ENCODE assay signal across 8 cellular contexts in the genomic region with DNA sequence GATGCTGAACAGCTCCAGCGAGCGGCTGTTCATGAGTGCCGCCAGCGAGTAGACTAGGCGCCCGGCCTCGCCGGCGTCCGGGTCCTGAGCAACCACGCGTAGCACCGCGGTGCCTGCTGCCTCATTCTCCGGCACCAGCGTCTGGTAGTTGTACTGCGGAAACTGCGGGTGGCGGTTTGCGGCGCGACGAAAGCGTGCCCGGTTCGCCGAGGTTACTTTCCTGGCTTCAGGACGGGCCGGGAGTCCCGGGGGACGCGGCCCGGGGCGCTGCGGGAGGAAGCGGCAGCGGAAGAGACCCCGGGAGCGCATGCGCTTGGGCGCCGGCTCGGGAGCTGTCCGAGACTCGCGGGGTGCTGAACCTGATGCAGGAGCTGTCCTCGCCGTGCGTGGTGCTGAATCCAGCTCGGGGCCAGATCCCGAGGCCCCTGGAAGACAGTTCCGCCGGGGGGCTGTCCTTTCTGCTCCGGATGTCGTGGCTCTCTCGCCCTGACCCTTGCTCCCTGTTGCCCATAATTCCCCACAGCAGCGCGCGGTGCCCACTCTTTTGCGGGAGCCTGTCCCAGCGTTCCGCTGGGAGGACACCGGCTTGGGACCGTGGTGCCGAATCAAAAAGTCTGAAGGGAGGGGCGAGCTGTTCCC. TPM values are rescaled to one million over a fixed set of nuclear protein-coding genes. Genes with fewer than 3 reads are reported as not detected.
DNase-seq lines count a peak whose midpoint lies in the region; ATAC-seq, FAIRE-seq and TF ChIP-seq lines count a peak whose summit lies in the region.

No MANE protein-coding gene starts in this region.

- H3K4me2 ChIP-seq in Karpas-422 (ENCODE audit: low read depth, low read length, poor library complexity, severe bottlenecking) (no peak overlapping the region), endothelial cell of umbilical vein (ENCODE audit: insufficient read depth, low read length) (peak overlapping the region; percentile 27)

- POLR2A ChIA-PET in BJ (lab: Charles Lee) (interaction anchor here (1.2 kb wide), 1 partner anchor 26 kb away, joined by 4 read pairs; the partner anchor contains the start of gene SLC26A6), endothelial cell of umbilical vein (lab: Charles Lee) (no interaction called here)

- no peaks in the 10 kb centered on the region for H3K9me1 ChIP-seq in endothelial cell of umbilical vein (replicated peaks; ENCODE audit: control insufficient read depth, extremely low read depth, insufficient read depth, low read length)

- peak overlapping the region; percentile 38 for H3K4me3 ChIP-seq in BJ (ENCODE audit: low read depth, low read length)
- no peak overlapping the region for H3K4me3 ChIP-seq in Karpas-422 (ENCODE audit: low read length)
- H3K4me3 ChIP-seq in endothelial cell of umbilical vein (replicated peaks in 1 of 3; ENCODE audit: insufficient read depth in 1 of 3, low read depth in 1 of 3, low read length in 3 of 3) = peak overlapping the region in 1 of 3 experiments; percentile 20
- no peak overlapping the region for H3K4me3 ChIP-seq in mucosa of descending colon

- no peak overlapping the region for H2AFZ ChIP-seq in Karpas-422 (ENCODE audit: low read length)
- H2AFZ ChIP-seq in endothelial cell of umbilical vein (ENCODE audit: low read depth, low read length) = peak overlapping the region; percentile 25

- CTCF ChIA-PET in BJ (lab: Yijun Ruan, JAX) = interaction anchor here (1.2 to 4.1 kb wide), 2 partner anchors 26 to 112 kb away, joined by 3 to 32 read pairs; partner anchors contain the start of gene SLC26A6
- CTCF ChIA-PET in endothelial cell of umbilical vein (lab: Charles Lee) = interaction anchor here (0.9 to 2.9 kb wide), 3 partner anchors 13 to 52 kb away, joined by 4 to 20 read pairs (median 5); partner anchors contain the start of genes SLC26A6 and UQCRC1

- dilution Hi-C loops in endothelial cell of umbilical vein (cut with MboI; ENCODE audit: extremely low pct_ligation_motif_present, low sequenced_read_pairs) = no loop called here

- H3K4me1 ChIP-seq in Karpas-422 (ENCODE audit: low read length) = peaks cover 1% of the 10 kb centered on the region
- peaks cover 8% of the 10 kb centered on the region for H3K4me1 ChIP-seq in endothelial cell of umbilical vein (ENCODE audit: control insufficient read depth, extremely low read depth, insufficient read depth, low read length)
- peaks cover 14% of the 10 kb centered on the region for H3K4me1 ChIP-seq in mucosa of descending colon (ENCODE audit: low read depth)

- H3K27ac ChIP-seq in Karpas-422 (ENCODE audit: low read length) = no peak overlapping the region
- no peak overlapping the region for H3K27ac ChIP-seq in endothelial cell of umbilical vein (ENCODE audit: insufficient read depth, low read depth, low read length)

- no peaks in the 10 kb centered on the region for H4K20me1 ChIP-seq in Karpas-422 (ENCODE audit: insufficient read depth, low read depth, low read length)
- no peaks in the 10 kb centered on the region for H4K20me1 ChIP-seq in endothelial cell of umbilical vein (replicated peaks; ENCODE audit: control insufficient read depth, extremely low read depth, insufficient read depth, low read length)

- TF ChIP-seq POLR2A in endothelial cell of umbilical vein (IDR thresholded peaks at IDR 0.05; ENCODE audit: low read depth, low read length) = no peak

- no peaks in the 10 kb centered on the region for H3K79me2 ChIP-seq in Karpas-422 (ENCODE audit: low read length)
- no peaks in the 10 kb centered on the region for H3K79me2 ChIP-seq in endothelial cell of umbilical vein (ENCODE audit: control insufficient read depth, insufficient read depth, low read length)

- H3K36me3 ChIP-seq in BJ (ENCODE audit: control insufficient read depth, insufficient read depth, low read length) = peaks cover 2% of the 10 kb centered on the region; the same call in 1 of the 2 replicates
- peaks cover 3% of the 10 kb centered on the region; the same call in 1 of the 2 replicates for H3K36me3 ChIP-seq in Karpas-422 (ENCODE audit: insufficient read depth, low read length)
- no peaks in the 10 kb centered on the region for H3K36me3 ChIP-seq in endothelial cell of umbilical vein (ENCODE audit: control insufficient read depth in 2 of 2, extremely low read depth in 1 of 2, insufficient read depth in 2 of 2, low read length in 2 of 2)
- H3K36me3 ChIP-seq in mucosa of descending colon (ENCODE audit: low read depth) = no peaks in the 10 kb centered on the region

- ATAC-seq in mucosa of descending colon (peak; percentile 29), HG02852 (IDR thresholded peaks at IDR 0.05; ENCODE audit: unreplicated experiment) (no peak)

- intact Hi-C loops in endothelial cell of umbilical vein (cut with micrococcal nuclease) = no loop called here
- intact Hi-C loops in mucosa of descending colon (cut with DNase I, micrococcal nuclease) = no loop called here

- no TSS peak for BruUV-seq in endothelial cell of umbilical vein (replicated peaks; lab: Mats Ljungman, UMichigan)

- H3K9ac ChIP-seq in Karpas-422 (ENCODE audit: low read length) (no peak overlapping the region), endothelial cell of umbilical vein (replicated peaks; ENCODE audit: extremely low read depth, insufficient read depth, low read length) (no peak overlapping the region)

- H3K9me3 ChIP-seq in Karpas-422 (ENCODE audit: low read length) (no peaks in the 10 kb centered on the region), endothelial cell of umbilical vein (replicated peaks; ENCODE audit: control insufficient read depth, insufficient read depth, low read length) (no peaks in the 10 kb centered on the region), mucosa of descending colon (no peaks in the 10 kb centered on the region)

- H3K27me3 ChIP-seq in BJ (ENCODE audit: control insufficient read depth, insufficient read depth, low read length) = no peaks in the 10 kb centered on the region
- no peaks in the 10 kb centered on the region for H3K27me3 ChIP-seq in Karpas-422 (ENCODE audit: low read length)
- H3K27me3 ChIP-seq in endothelial cell of umbilical vein (ENCODE audit: control insufficient read depth in 2 of 2, insufficient read depth in 2 of 2, low read length in 2 of 2) = peaks cover 8 to 10% of the 10 kb centered on the region in 2 experiments

- peak; percentile 80 for FAIRE-seq in endothelial cell of umbilical vein (lab: Jason Lieb, UNC)

- H3K9me2 ChIP-seq in Karpas-422 (replicated peaks; ENCODE audit: insufficient read depth, low read length) = no peaks in the 10 kb centered on the region

- TF ChIP-seq CTCF in BJ (IDR thresholded peaks at IDR 0.05; ENCODE audit: insufficient read depth, low read depth, low read length) (no peak), endothelial cell of umbilical vein (IDR thresholded peaks at IDR 0.05; ENCODE audit: extremely low read depth in 1 of 2, insufficient read depth in 1 of 2, low read depth in 1 of 2, low read length in 2 of 2) (no peak), mucosa of descending colon (IDR thresholded peaks at IDR 0.05) (no peak)

- DNase-seq in BJ (ENCODE audit: low read depth) (no peak), Karpas-422 (peak; percentile 70), endothelial cell of umbilical vein (ENCODE audit: low read depth, low spot score) (peak; percentile 43), mucosa of descending colon (peak; percentile 72 to 81 (median 73)), occipital lobe (lab: John Stamatoyannopoulos, UW) (no peak)
- peak; percentile 47 for DNase-seq in activated CD8-positive, alpha-beta memory T cell treated with anti-CD3 and anti-CD28 coated beads, Interleukin-2, amount 50 U/mL, for 24 hours (ENCODE audit: extremely low read depth)
- peak; percentile 47 for DNase-seq in stimulated activated CD8-positive, alpha-beta memory T cell treated with anti-CD3 and anti-CD28 coated beads, Interleukin-7, amount 100 ng/mL, for 24 hours (ENCODE audit: low read depth)

RNA-seq across cellular contexts. Expression of gene CELSR3, which starts 1.1 kb away (rescaled TPM):
- polyA plus RNA-seq in BJ (2011; rRNA removed) (0.55 and 0.88 TPM in 2 replicates), endothelial cell of umbilical vein (0.25 and 0.32 TPM in 2 replicates)
- polyA minus RNA-seq in BJ (2011; rRNA and poly(A)+ RNA removed) = 1.7 TPM in 2 replicates
- total RNA-seq in Karpas-422 (2014; rRNA removed; shearing (Covaris generic); ENCODE audit: low replicate concordance) = 3.8 and 7.0 TPM in 2 replicates
- total RNA-seq in endothelial cell of umbilical vein (0.46 and 0.71 TPM in 2 replicates), mucosa of descending colon (1 to 10 TPM; 1.1 to 2.7 (median 2.3) TPM), occipital lobe (34.5 TPM)
- 0.12 and 0.16 TPM in 2 replicates for polyA plus RNA-seq in endothelial cell of umbilical vein (2011; cell fraction: cytosol; rRNA removed)
- 0.90 and 1.2 TPM in 2 replicates for polyA plus RNA-seq in endothelial cell of umbilical vein (2011; cell fraction: nucleus; rRNA removed)
- 0.24 and 0.37 TPM in 2 replicates for polyA plus RNA-seq in endothelial cell of umbilical vein (2012)
- 0.36 and 0.76 TPM in 2 replicates for polyA minus RNA-seq in endothelial cell of umbilical vein
- polyA minus RNA-seq in endothelial cell of umbilical vein (2011; cell fraction: cytosol; rRNA and poly(A)+ RNA removed) = 3.7 TPM
- 0.82 and 1.0 TPM in 2 replicates for polyA minus RNA-seq in endothelial cell of umbilical vein (2011; cell fraction: nucleus; rRNA and poly(A)+ RNA removed)

RNA-seq across cellular contexts. Expression of gene NCKIPSD, which starts 24.1 kb away (rescaled TPM):
- polyA plus RNA-seq in BJ (2011; rRNA removed) (21.5 and 34.9 TPM in 2 replicates), endothelial cell of umbilical vein (19.1 and 26.2 TPM in 2 replicates)
- 38.7 and 54.5 TPM in 2 replicates for polyA minus RNA-seq in BJ (2011; rRNA and poly(A)+ RNA removed)
- 25.5 and 36.1 TPM in 2 replicates for total RNA-seq in Karpas-422 (2014; rRNA removed; shearing (Covaris generic); ENCODE audit: low replicate concordance)
- total RNA-seq in endothelial cell of umbilical vein (12.8 and 13.4 TPM in 2 replicates), mucosa of descending colon (10 to 100 TPM; 21.7 to 27.3 (median 23.7) TPM), occipital lobe (8.4 TPM)
- 9.7 and 12.6 TPM in 2 replicates for polyA plus RNA-seq in endothelial cell of umbilical vein (2011; cell fraction: cytosol; rRNA removed)
- 19.1 and 21.3 TPM in 2 replicates for polyA plus RNA-seq in endothelial cell of umbilical vein (2011; cell fraction: nucleus; rRNA removed)
- 9.0 and 9.2 TPM in 2 replicates for polyA plus RNA-seq in endothelial cell of umbilical vein (2012)
- 15.3 and 27.1 TPM in 2 replicates for polyA minus RNA-seq in endothelial cell of umbilical vein
- 22.5 TPM for polyA minus RNA-seq in endothelial cell of umbilical vein (2011; cell fraction: cytosol; rRNA and poly(A)+ RNA removed)
- polyA minus RNA-seq in endothelial cell of umbilical vein (2011; cell fraction: nucleus; rRNA and poly(A)+ RNA removed) = 7.6 and 11.2 TPM in 2 replicates

RNA-seq across cellular contexts. Expression of gene SLC26A6, which starts 26.4 kb away (rescaled TPM):
- polyA plus RNA-seq in BJ (2011; rRNA removed) (26.4 and 45.8 TPM in 2 replicates), endothelial cell of umbilical vein (31.0 and 35.3 TPM in 2 replicates)
- polyA minus RNA-seq in BJ (2011; rRNA and poly(A)+ RNA removed) = 35.1 and 56.4 TPM in 2 replicates
- total RNA-seq in Karpas-422 (2014; rRNA removed; shearing (Covaris generic); ENCODE audit: low replicate concordance) = 52.7 and 69.1 TPM in 2 replicates
- total RNA-seq in endothelial cell of umbilical vein (32.2 and 34.8 TPM in 2 replicates), mucosa of descending colon (100 to 1,000 TPM in 2 of 3 donors, 10 to 100 TPM in 1; 78.6 to 161 (median 104) TPM), occipital lobe (4.5 TPM)
- polyA plus RNA-seq in endothelial cell of umbilical vein (2011; cell fraction: cytosol; rRNA removed) = 11.0 and 13.2 TPM in 2 replicates
- polyA plus RNA-seq in endothelial cell of umbilical vein (2011; cell fraction: nucleus; rRNA removed) = 277 and 301 TPM in 2 replicates
- polyA plus RNA-seq in endothelial cell of umbilical vein (2012) = 16.9 and 17.3 TPM in 2 replicates
- 19.7 and 30.4 TPM in 2 replicates for polyA minus RNA-seq in endothelial cell of umbilical vein
- 16.7 TPM for polyA minus RNA-seq in endothelial cell of umbilical vein (2011; cell fraction: cytosol; rRNA and poly(A)+ RNA removed)
- 43.9 and 50.3 TPM in 2 replicates for polyA minus RNA-seq in endothelial cell of umbilical vein (2011; cell fraction: nucleus; rRNA and poly(A)+ RNA removed)

RNA-seq across cellular contexts. Expression of gene TMEM89, which starts 40.1 kb away (rescaled TPM):
- polyA plus RNA-seq in BJ (2011; rRNA removed) (0.13 TPM in 1 of 2 replicates, not detected in the other), endothelial cell of umbilical vein (not detected in 2 replicates)
- polyA minus RNA-seq in BJ (2011; rRNA and poly(A)+ RNA removed) = not detected in 2 replicates
- not detected in 2 replicates for total RNA-seq in Karpas-422 (2014; rRNA removed; shearing (Covaris generic); ENCODE audit: low replicate concordance)
- total RNA-seq in endothelial cell of umbilical vein (not detected in 2 replicates), mucosa of descending colon (1 to 10 TPM in 1 of 3 donors, under 1 TPM in 1, not detected in 1; 0.65 to 1.1 TPM), occipital lobe (not detected)
- polyA plus RNA-seq in endothelial cell of umbilical vein (2011; cell fraction: cytosol; rRNA removed) = not detected in 2 replicates
- 0.51 TPM in 1 of 2 replicates, not detected in the other for polyA plus RNA-seq in endothelial cell of umbilical vein (2011; cell fraction: nucleus; rRNA removed)
- not detected in 2 replicates for polyA plus RNA-seq in endothelial cell of umbilical vein (2012)
- not detected in 2 replicates for polyA minus RNA-seq in endothelial cell of umbilical vein
- not detected for polyA minus RNA-seq in endothelial cell of umbilical vein (2011; cell fraction: cytosol; rRNA and poly(A)+ RNA removed)
- not detected in 2 replicates for polyA minus RNA-seq in endothelial cell of umbilical vein (2011; cell fraction: nucleus; rRNA and poly(A)+ RNA removed)

RNA-seq across cellular contexts. Expression of gene UQCRC1, which starts 52.2 kb away (rescaled TPM):
- 426 and 662 TPM in 2 replicates for polyA plus RNA-seq in BJ (2011; rRNA removed)
- 589 and 965 TPM in 2 replicates for polyA minus RNA-seq in BJ (2011; rRNA and poly(A)+ RNA removed)
- total RNA-seq in Karpas-422 (2014; rRNA removed; shearing (Covaris generic); ENCODE audit: low replicate concordance) = 80.3 and 165 TPM in 2 replicates
- 184 and 186 TPM in 2 replicates for total RNA-seq in endothelial cell of umbilical vein
- polyA plus RNA-seq in endothelial cell of umbilical vein = 415 and 427 TPM in 2 replicates
- 307 and 337 TPM in 2 replicates for polyA plus RNA-seq in endothelial cell of umbilical vein (2011; cell fraction: cytosol; rRNA removed)
- polyA plus RNA-seq in endothelial cell of umbilical vein (2011; cell fraction: nucleus; rRNA removed) = 290 and 315 TPM in 2 replicates
- polyA plus RNA-seq in endothelial cell of umbilical vein (2012) = 171 and 242 TPM in 2 replicates
- 542 and 636 TPM in 2 replicates for polyA minus RNA-seq in endothelial cell of umbilical vein
- 468 TPM for polyA minus RNA-seq in endothelial cell of umbilical vein (2011; cell fraction: cytosol; rRNA and poly(A)+ RNA removed)
- polyA minus RNA-seq in endothelial cell of umbilical vein (2011; cell fraction: nucleus; rRNA and poly(A)+ RNA removed) = 79.8 and 86.9 TPM in 2 replicates
- total RNA-seq in mucosa of descending colon = 100 to 1,000 TPM; 384 to 562 (median 554) TPM
- total RNA-seq in occipital lobe = 124 TPM

Comparison
In these comparisons a context has a peak if more than half of its experiments do, and no peak if none do; other contexts are left out.
1. DNase-seq: peak in Karpas-422 (single experiment), activated CD8-positive, alpha-beta memory T cell treated with anti-CD3 and anti-CD28 coated beads, Interleukin-2, amount 50 U/mL, for 24 hours (single experiment), endothelial cell of umbilical vein (single experiment), mucosa of descending colon (3 of 3) and stimulated activated CD8-positive, alpha-beta memory T cell treated with anti-CD3 and anti-CD28 coated beads, Interleukin-7, amount 100 ng/mL, for 24 hours (single experiment); none in BJ (single experiment) and occipital lobe (single experiment).